In genomic region chr7:25624837-25625236, GRCh38 we compare ENCODE assay signal across 17 cellular contexts.
DNase-seq lines count a peak whose midpoint lies in the region; ATAC-seq and TF ChIP-seq lines count a peak whose summit lies in the region.
"Had no signal": no experiment of that assay in that cellular context is flagged by ENCODE, and none has a peak within 500 bp of the region (broad histone marks: within the 10 kb centered on the region; RNA-seq: fewer than 3 reads in every experiment).

No MANE protein-coding gene starts in this region.

- 38% methylated on average over 8 of the region's 8 CpGs for WGBS in urinary bladder

- ATAC-seq in left ventricle myocardium superior (peak; percentile 87), omental fat pad (ENCODE audit: low FRiP score) (peak; percentile 51), GM19467 (IDR thresholded peaks at IDR 0.05; ENCODE audit: unreplicated experiment) (no peak)
- ATAC-seq: HCT116, natural killer cell, PC-3 had no signal

- H3K27me3 ChIP-seq in brain microvascular endothelial cell (replicated peaks): no peaks in the 10 kb centered on the region

- H3K36me3 ChIP-seq in brain microvascular endothelial cell (replicated peaks) (no peaks in the 10 kb centered on the region), urinary bladder (ENCODE audit: insufficient read depth) (no peaks in the 10 kb centered on the region)

- in situ Hi-C loops in brain microvascular endothelial cell (cut with HindIII; ENCODE audit: low pct_ligation_motif_present, low sequenced_read_pairs): no loop called here

- H3K4me3 ChIP-seq in brain microvascular endothelial cell (ENCODE audit: low read depth, low read length) (no peak overlapping the region), urinary bladder (ENCODE audit: low read depth, low read length) (no peak overlapping the region)

- DNase-seq in brain microvascular endothelial cell: peak; percentile 36
- peak; percentile 55 for DNase-seq in left ventricle myocardium superior
- DNase-seq in omental fat pad (ENCODE audit: low spot score): no peak
- DNase-seq in GM03348 (ENCODE audit: low spot score): no peak
- no peak for DNase-seq in RPMI8226
- DNase-seq: C1 segment of cervical spinal cord; DMS53; effector memory CD4-positive, alpha-beta T cell; natural killer cell; NCI-H146; NCI-H446 treated with DMSO at 0.1 percent for 48 hours; PC-3; stimulated activated naive CD4-positive, alpha-beta T cell treated with Interleukin-2 at 50 U/mL for 16 hours had no signal

- H3K27ac ChIP-seq in brain microvascular endothelial cell (no peak overlapping the region), urinary bladder (ENCODE audit: low read depth) (peak overlapping the region; percentile 67)
- H3K27ac ChIP-seq: KMS-11 had no signal

- intact Hi-C loops in left ventricle myocardium superior (cut with micrococcal nuclease): no loop called here

- no peaks in the 10 kb centered on the region for H3K4me1 ChIP-seq in urinary bladder (ENCODE audit: insufficient read depth)

- no peak for TF ChIP-seq CTCF in brain microvascular endothelial cell (IDR thresholded peaks at IDR 0.05; ENCODE audit: low read depth, low read length, missing control alignments)
- no peak for TF ChIP-seq CTCF in omental fat pad (IDR thresholded peaks at IDR 0.05)

Comparison
In these comparisons a context has a peak if more than half of its experiments do, and no peak if none do; other contexts are left out.
1. DNase-seq: peak in brain microvascular endothelial cell (single experiment) and left ventricle myocardium superior (single experiment); none in omental fat pad (single experiment), GM03348 (single experiment) and RPMI8226 (single experiment).